ENCODE assay signal across 9 cellular contexts in genomic region chrX:105120460-105120859, GRCh38.
"Had no signal": no experiment of that assay in that cellular context is flagged by ENCODE, and none has a peak within 500 bp of the region (broad histone marks: within the 10 kb centered on the region; RNA-seq: fewer than 3 reads in every experiment).

No MANE protein-coding gene starts in this region.

- H3K36me3 Mint-ChIP-seq: stimulated activated effector memory CD8-positive, alpha-beta T cell treated with anti-CD3 and anti-CD28 coated beads, Interleukin-12 subunit alpha, Interleukin-12 subunit beta, amount 100 ng/mL, for 72 hours had no signal

- H3K4me1 Mint-ChIP-seq: activated B cell treated with CpG ODN at 0.5 μM for 24 hours; activated CD4-positive, alpha-beta T cell treated with anti-CD3 and anti-CD28 coated beads, Interleukin-2, amount 10 ng/mL, durations not matched to agents 24 days and 14 days; activated T-helper 17 cell treated with anti-CD3 and anti-CD28 coated beads, Interleukin-2, amount 50 U/mL, for 72 hours; stimulated activated effector memory CD8-positive, alpha-beta T cell treated with anti-CD3 and anti-CD28 coated beads, Interleukin-12 subunit alpha, Interleukin-12 subunit beta, amount 100 ng/mL, for 72 hours had no signal

- H3K27me3 Mint-ChIP-seq: activated B cell treated with CpG ODN at 0.5 μM for 24 hours; activated CD4-positive, alpha-beta T cell treated with anti-CD3 and anti-CD28 coated beads, Interleukin-2, amount 10 ng/mL, durations not matched to agents 24 days and 14 days; activated T-helper 17 cell treated with anti-CD3 and anti-CD28 coated beads, Interleukin-2, amount 50 U/mL, for 72 hours had no signal

- ATAC-seq: activated T-helper 17 cell treated with anti-CD3 and anti-CD28 coated beads, Interleukin-2, amount 50 U/mL, for 72 hours; gastrocnemius medialis; stimulated activated effector memory CD8-positive, alpha-beta T cell treated with anti-CD3 and anti-CD28 coated beads, Interleukin-12 subunit alpha, Interleukin-12 subunit beta, amount 100 ng/mL, for 72 hours had no signal

- DNase-seq: activated B cell treated with CpG ODN at 0.5 μM for 24 hours; activated CD4-positive, alpha-beta T cell treated with anti-CD3 and anti-CD28 coated beads, Interleukin-2, amount 10 ng/mL, durations not matched to agents 24 days and 14 days; activated naive CD4-positive, alpha-beta T cell treated with anti-CD3 and anti-CD28 coated beads for 36 hours; colonic mucosa; gastrocnemius medialis; retina; thyroid gland had no signal

- H3K4me3 Mint-ChIP-seq: activated B cell treated with CpG ODN at 0.5 μM for 24 hours; activated CD4-positive, alpha-beta T cell treated with anti-CD3 and anti-CD28 coated beads, Interleukin-2, amount 10 ng/mL, durations not matched to agents 24 days and 14 days; activated naive CD4-positive, alpha-beta T cell treated with anti-CD3 and anti-CD28 coated beads for 36 hours; activated T-helper 17 cell treated with anti-CD3 and anti-CD28 coated beads, Interleukin-2, amount 50 U/mL, for 72 hours; stimulated activated effector memory CD8-positive, alpha-beta T cell treated with anti-CD3 and anti-CD28 coated beads, Interleukin-12 subunit alpha, Interleukin-12 subunit beta, amount 100 ng/mL, for 72 hours had no signal

- H3K9me3 Mint-ChIP-seq: activated B cell treated with CpG ODN at 0.5 μM for 24 hours; activated CD4-positive, alpha-beta T cell treated with anti-CD3 and anti-CD28 coated beads, Interleukin-2, amount 10 ng/mL, durations not matched to agents 24 days and 14 days; activated naive CD4-positive, alpha-beta T cell treated with anti-CD3 and anti-CD28 coated beads for 36 hours; activated T-helper 17 cell treated with anti-CD3 and anti-CD28 coated beads, Interleukin-2, amount 50 U/mL, for 72 hours had no signal

- H3K27ac Mint-ChIP-seq: activated B cell treated with CpG ODN at 0.5 μM for 24 hours; activated CD4-positive, alpha-beta T cell treated with anti-CD3 and anti-CD28 coated beads, Interleukin-2, amount 10 ng/mL, durations not matched to agents 24 days and 14 days; activated naive CD4-positive, alpha-beta T cell treated with anti-CD3 and anti-CD28 coated beads for 36 hours; activated T-helper 17 cell treated with anti-CD3 and anti-CD28 coated beads, Interleukin-2, amount 50 U/mL, for 72 hours; stimulated activated effector memory CD8-positive, alpha-beta T cell treated with anti-CD3 and anti-CD28 coated beads, Interleukin-12 subunit alpha, Interleukin-12 subunit beta, amount 100 ng/mL, for 72 hours had no signal
